In the genomic region with DNA sequence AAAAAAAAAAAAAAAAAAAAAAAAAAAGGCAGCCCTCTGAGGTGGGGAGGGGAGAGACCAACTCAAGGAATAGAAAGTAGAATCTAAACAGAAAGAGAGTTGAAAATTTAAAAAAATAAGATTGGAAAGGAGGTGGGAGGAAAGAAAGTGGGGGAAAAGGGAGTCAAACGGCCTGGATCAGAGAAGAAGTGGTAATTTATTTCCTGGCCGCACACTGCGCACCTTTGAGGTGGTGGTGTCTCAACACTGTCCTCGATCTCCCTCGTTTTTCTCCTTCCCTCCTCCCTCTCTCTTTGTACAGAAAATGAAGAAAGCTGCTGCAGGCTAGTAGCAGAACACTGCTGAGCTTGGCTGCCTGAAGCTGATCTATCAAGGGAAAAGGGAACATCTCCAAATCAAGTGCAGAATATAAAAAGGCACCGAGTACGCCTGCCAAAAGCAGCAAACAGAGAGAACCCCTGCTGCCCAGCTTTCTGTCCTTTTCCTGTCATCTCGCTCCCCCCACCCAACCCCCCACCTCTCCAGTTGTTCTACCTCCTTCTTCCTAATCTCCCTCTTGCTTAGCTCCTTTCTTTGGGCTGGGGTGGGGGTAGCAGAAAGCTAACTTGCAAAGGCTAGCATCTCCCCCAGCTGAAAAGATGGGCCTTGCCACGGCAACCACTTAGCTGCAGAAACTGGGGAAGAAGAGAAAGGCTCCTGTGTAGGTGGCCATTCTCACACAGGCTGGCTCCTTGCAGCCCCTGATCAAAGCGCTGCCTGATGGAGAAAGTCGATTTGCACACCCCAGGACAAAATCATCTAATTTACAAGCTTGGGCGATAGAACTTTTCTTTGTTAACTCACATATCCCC, we compare ENCODE assay signal across 17 cellular contexts. TPM values are rescaled to one million over a fixed set of nuclear protein-coding genes. Genes with fewer than 3 reads are reported as not detected.
A peak's percentile ranks its signal among the peaks of the same experiment; 100 is the strongest.
DNase-seq lines count a peak whose midpoint lies in the region; ATAC-seq and TF ChIP-seq lines count a peak whose summit lies in the region.
"Had no signal": no experiment of that assay in that cellular context is flagged by ENCODE, and none has a peak within 500 bp of the region (broad histone marks: within the 10 kb centered on the region; RNA-seq: fewer than 3 reads in every experiment).

No MANE protein-coding gene starts in this region.

- no peak for DNase-seq in activated naive CD8-positive, alpha-beta T cell treated with anti-CD3 and anti-CD28 coated beads, Interleukin-2, amount 50 U/mL, for 24 hours
- DNase-seq in T-cell (no peak), endodermal cell (no peak), spleen (peak; percentile 19), GOT3 (lab: John Stamatoyannopoulos, UW) (no peak), T1000 (lab: John Stamatoyannopoulos, UW) (no peak)
- DNase-seq: HFFc6, Karpas-422, NCI-H1694, NCI-H526, SW 1271 had no signal

- POLR2A ChIA-PET in T-cell (lab: Charles Lee), result interaction anchor here (0.5 to 0.6 kb wide), 4 partner anchors 8 to 319 kb away, joined by 3 to 9 read pairs (median 4); no protein-coding TSS in a partner anchor

- H3K4me1 ChIP-seq in endodermal cell (ENCODE audit: control insufficient read depth, insufficient read depth, low read length) (peaks cover 3% of the 10 kb centered on the region), spleen (peaks cover 0 to 15% (median 1%) of the 10 kb centered on the region in 6 donors)
- H3K4me1 ChIP-seq: prostate gland had no signal

- H3K4me3 ChIP-seq in endodermal cell (ENCODE audit: low read length), result no peak overlapping the region
- H3K4me3 ChIP-seq in spleen, result no peak overlapping the region
- H3K4me3 ChIP-seq: prostate gland, thoracic aorta had no signal

- no peak for TF ChIP-seq POLR2A in spleen (IDR thresholded peaks at IDR 0.05)

- H3K9me3 ChIP-seq in endodermal cell (ENCODE audit: control insufficient read depth, low read length), result no peaks in the 10 kb centered on the region
- H3K9me3 ChIP-seq in spleen, result no peaks in the 10 kb centered on the region
- H3K9me3 ChIP-seq: prostate gland, thoracic aorta had no signal

- H3K36me3 Mint-ChIP-seq in activated naive CD8-positive, alpha-beta T cell, result peaks cover 23% of the 10 kb centered on the region
- H3K36me3 Mint-ChIP-seq in activated naive CD8-positive, alpha-beta T cell treated with anti-CD3 and anti-CD28 coated beads, Interleukin-2, amount 50 U/mL, for 24 hours (ENCODE audit: low read depth), result peaks cover 7% of the 10 kb centered on the region
- H3K36me3 Mint-ChIP-seq in T-cell (peaks cover 43% of the 10 kb centered on the region), endodermal cell (ENCODE audit: low read depth) (peaks cover 86% of the 10 kb centered on the region)

- ATAC-seq in activated naive CD8-positive, alpha-beta T cell treated with anti-CD3 and anti-CD28 coated beads, Interleukin-2, amount 50 U/mL, for 24 hours, result no peak
- peak in 2 of 4 experiments; percentile 30 to 46 for ATAC-seq in T-cell (replicated peaks in 1 of 4)
- no peak for ATAC-seq in GM21717 (IDR thresholded peaks at IDR 0.05; ENCODE audit: unreplicated experiment)
- ATAC-seq: activated CD4-positive, CD25-positive, alpha-beta regulatory T cell treated with anti-CD3 and anti-CD28 coated beads, Interleukin-2, amount 50 U/mL, for 24 hours had no signal

- peak overlapping the region; percentile 63 for H3K4me3 Mint-ChIP-seq in activated naive CD8-positive, alpha-beta T cell
- H3K4me3 Mint-ChIP-seq in activated naive CD8-positive, alpha-beta T cell treated with anti-CD3 and anti-CD28 coated beads, Interleukin-2, amount 50 U/mL, for 24 hours, result no peak overlapping the region
- peak overlapping the region; percentile 74 to 78 (median 77) for H3K4me3 Mint-ChIP-seq in T-cell
- no peak overlapping the region for H3K4me3 Mint-ChIP-seq in endodermal cell
- H3K4me3 Mint-ChIP-seq: B cell, HFFc6 had no signal

- no peaks in the 10 kb centered on the region for H3K27me3 Mint-ChIP-seq in activated naive CD8-positive, alpha-beta T cell
- H3K27me3 Mint-ChIP-seq in activated naive CD8-positive, alpha-beta T cell treated with anti-CD3 and anti-CD28 coated beads, Interleukin-2, amount 50 U/mL, for 24 hours, result no peaks in the 10 kb centered on the region
- H3K27me3 Mint-ChIP-seq in T-cell, result no peaks in the 10 kb centered on the region
- H3K27me3 Mint-ChIP-seq in endodermal cell (ENCODE audit: insufficient read depth), result no peaks in the 10 kb centered on the region
- H3K27me3 Mint-ChIP-seq: B cell had no signal

- WGBS in endodermal cell (ENCODE audit: insufficient coverage in 1 of 2, insufficient read length in 1 of 2), 2 experiments, result 70 to 82% methylated on average over 6 to 12 of the region's 12 CpGs
- 71 to 81% (median 79%) methylated on average over 12 of the region's 12 CpGs for WGBS in spleen, 5 donors

- no peak overlapping the region for H3K9ac ChIP-seq in endodermal cell (ENCODE audit: extremely low read depth, low read length, poor library complexity, severe bottlenecking)

- CTCF ChIA-PET in T-cell (lab: Charles Lee), result interaction anchor here (0.5 to 0.6 kb wide), 2 partner anchors 18 to 125 kb away, joined by 4 to 6 read pairs; no protein-coding TSS in a partner anchor

- H3K4me1 Mint-ChIP-seq in activated naive CD8-positive, alpha-beta T cell (ENCODE audit: low read depth), result peaks cover 34% of the 10 kb centered on the region
- peaks cover 11% of the 10 kb centered on the region for H3K4me1 Mint-ChIP-seq in activated naive CD8-positive, alpha-beta T cell treated with anti-CD3 and anti-CD28 coated beads, Interleukin-2, amount 50 U/mL, for 24 hours
- peaks cover 32 to 39% (median 35%) of the 10 kb centered on the region in 3 donors for H3K4me1 Mint-ChIP-seq in T-cell
- peaks cover 26% of the 10 kb centered on the region for H3K4me1 Mint-ChIP-seq in endodermal cell
- H3K4me1 Mint-ChIP-seq: B cell had no signal

- intact Hi-C loops in spleen (cut with DNase I; ENCODE audit: low total_unique reads), result no loop called here

- H3K27me3 ChIP-seq in endodermal cell (ENCODE audit: control insufficient read depth, insufficient read depth, low read length, poor library complexity, severe bottlenecking), result no peaks in the 10 kb centered on the region
- H3K27me3 ChIP-seq in spleen (replicated peaks in 1 of 7), result no peaks in the 10 kb centered on the region

- peak overlapping the region; percentile 44 for H3K27ac ChIP-seq in endodermal cell (ENCODE audit: low read depth, low read length)
- no peak overlapping the region for H3K27ac ChIP-seq in spleen
- H3K27ac ChIP-seq: prostate gland, thoracic aorta had no signal

- TF ChIP-seq CTCF in endodermal cell (conservative IDR thresholded peaks at IDR 0.05), result no peak
- TF ChIP-seq CTCF in spleen (IDR thresholded peaks at IDR 0.05 in 8 of 11, conservative IDR thresholded peaks at IDR 0.05 in 3 of 11), result no peak

- H3K27ac Mint-ChIP-seq in activated naive CD8-positive, alpha-beta T cell, result no peak overlapping the region
- H3K27ac Mint-ChIP-seq in activated naive CD8-positive, alpha-beta T cell treated with anti-CD3 and anti-CD28 coated beads, Interleukin-2, amount 50 U/mL, for 24 hours, result no peak overlapping the region
- H3K27ac Mint-ChIP-seq in T-cell (peak overlapping the region; percentile 83 to 87), endodermal cell (no peak overlapping the region)
- H3K27ac Mint-ChIP-seq: B cell, HFFc6 had no signal

- peaks cover 98% of the 10 kb centered on the region for H3K36me3 ChIP-seq in endodermal cell (ENCODE audit: control insufficient read depth, insufficient read depth, low read length)
- H3K36me3 ChIP-seq in spleen, result peaks cover 0 to 70% (median 14%) of the 10 kb centered on the region in 6 donors

- no peaks in the 10 kb centered on the region for H3K9me3 Mint-ChIP-seq in activated naive CD8-positive, alpha-beta T cell (ENCODE audit: low read depth)
- H3K9me3 Mint-ChIP-seq in activated naive CD8-positive, alpha-beta T cell treated with anti-CD3 and anti-CD28 coated beads, Interleukin-2, amount 50 U/mL, for 24 hours, result no peaks in the 10 kb centered on the region
- no peaks in the 10 kb centered on the region for H3K9me3 Mint-ChIP-seq in T-cell
- no peaks in the 10 kb centered on the region for H3K9me3 Mint-ChIP-seq in endodermal cell
- H3K9me3 Mint-ChIP-seq: HFFc6 had no signal

RNA-seq across cellular contexts. Expression of gene AXIN2, which starts 22.5 kb away (rescaled TPM):
- total RNA-seq in T-cell, result 10 to 100 TPM; 35.8 to 44.9 (median 40.2) TPM
- 10 to 100 TPM; 40.1 to 53.2 TPM for total RNA-seq in endodermal cell
- polyA plus RNA-seq in endodermal cell (2013, experiment 1 of 2), result 74.8 TPM
- 73.2 TPM for polyA plus RNA-seq in endodermal cell (2013, experiment 2 of 2)
- 10 to 100 TPM in 6 of 7 donors, 1 to 10 TPM in 1; 9.8 to 16.6 (median 15.1) TPM for total RNA-seq in spleen
- 1 to 10 TPM; 1.1 to 3.0 (median 1.8) TPM for polyA plus RNA-seq in spleen

Comparison
In these comparisons a context has a peak if more than half of its experiments do, and no peak if none do; other contexts are left out.
1. H3K4me3 Mint-ChIP-seq: peak in activated naive CD8-positive, alpha-beta T cell (single experiment) and T-cell (3 of 3); none in activated naive CD8-positive, alpha-beta T cell treated with anti-CD3 and anti-CD28 coated beads, Interleukin-2, amount 50 U/mL, for 24 hours (single experiment) and endodermal cell (single experiment).
2. H3K27ac Mint-ChIP-seq: peak in T-cell (2 of 2); none in activated naive CD8-positive, alpha-beta T cell (single experiment), activated naive CD8-positive, alpha-beta T cell treated with anti-CD3 and anti-CD28 coated beads, Interleukin-2, amount 50 U/mL, for 24 hours (single experiment) and endodermal cell (single experiment).